1 cellular context compared by ENCODE assay signal in genomic region chr16:1678500-1679098, GRCh38.
A peak's percentile ranks its signal among the peaks of the same experiment; 100 is the strongest.
TF ChIP-seq lines count a peak whose summit lies in the region.

No MANE protein-coding gene starts in this region.

TF ChIP-seq in K562, 482 proteins besides CTCF, POLR2A, EP300 and RAD21 (continued from another document and continues in another):
- TF ChIP-seq, protein P1, sequence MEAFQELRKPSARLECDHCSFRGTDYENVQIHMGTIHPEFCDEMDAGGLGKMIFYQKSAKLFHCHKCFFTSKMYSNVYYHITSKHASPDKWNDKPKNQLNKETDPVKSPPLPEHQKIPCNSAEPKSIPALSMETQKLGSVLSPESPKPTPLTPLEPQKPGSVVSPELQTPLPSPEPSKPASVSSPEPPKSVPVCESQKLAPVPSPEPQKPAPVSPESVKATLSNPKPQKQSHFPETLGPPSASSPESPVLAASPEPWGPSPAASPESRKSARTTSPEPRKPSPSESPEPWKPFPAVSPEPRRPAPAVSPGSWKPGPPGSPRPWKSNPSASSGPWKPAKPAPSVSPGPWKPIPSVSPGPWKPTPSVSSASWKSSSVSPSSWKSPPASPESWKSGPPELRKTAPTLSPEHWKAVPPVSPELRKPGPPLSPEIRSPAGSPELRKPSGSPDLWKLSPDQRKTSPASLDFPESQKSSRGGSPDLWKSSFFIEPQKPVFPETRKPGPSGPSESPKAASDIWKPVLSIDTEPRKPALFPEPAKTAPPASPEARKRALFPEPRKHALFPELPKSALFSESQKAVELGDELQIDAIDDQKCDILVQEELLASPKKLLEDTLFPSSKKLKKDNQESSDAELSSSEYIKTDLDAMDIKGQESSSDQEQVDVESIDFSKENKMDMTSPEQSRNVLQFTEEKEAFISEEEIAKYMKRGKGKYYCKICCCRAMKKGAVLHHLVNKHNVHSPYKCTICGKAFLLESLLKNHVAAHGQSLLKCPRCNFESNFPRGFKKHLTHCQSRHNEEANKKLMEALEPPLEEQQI (IDR thresholded peaks at IDR 0.05) = no peak
- TF ChIP-seq NFE2 (IDR thresholded peaks at IDR 0.05; ENCODE audit: low read depth) (peak; percentile 29; the same call in 1 of the 2 replicates), NR4A1 (CRISPR knock-in tag; IDR thresholded peaks at IDR 0.05) (no peak), NR4A1 (tag; IDR thresholded peaks at IDR 0.05) (no peak), CBFA2T2 (conservative IDR thresholded peaks at IDR 0.05) (no peak), BRD9 (IDR thresholded peaks at IDR 0.05; ENCODE audit: low read depth, partially characterized antibody) (no peak), ZNF253 (CRISPR knock-in tag; conservative IDR thresholded peaks at IDR 0.05) (no peak), NR3C1 (CRISPR knock-in tag; IDR thresholded peaks at IDR 0.05) (no peak), BHLHE40 (IDR thresholded peaks at IDR 0.05; ENCODE audit: low read length) (no peak), ZSCAN32 (CRISPR knock-in tag; IDR thresholded peaks at IDR 0.05) (no peak), ZNF785 (CRISPR knock-in tag; IDR thresholded peaks at IDR 0.05) (no peak), MTA2 (IDR thresholded peaks at IDR 0.05; ENCODE audit: low read depth) (no peak), SOX6 (IDR thresholded peaks at IDR 0.05) (no peak), HNRNPK (IDR thresholded peaks at IDR 0.05; ENCODE audit: low read depth, low read length, poor library complexity, severe bottlenecking) (peak; percentile 91), HNRNPL (IDR thresholded peaks at IDR 0.05; ENCODE audit: low read depth, low read length) (peak; percentile 73), ZNF583 (CRISPR knock-in tag; IDR thresholded peaks at IDR 0.05) (no peak), MYC (IDR thresholded peaks at IDR 0.05; ENCODE audit: low read depth, low read length) (no peak), MYC (CRISPR knock-in tag; IDR thresholded peaks at IDR 0.05; ENCODE audit: borderline replicate concordance, low read depth) (no peak), EP400 (IDR thresholded peaks at IDR 0.05) (peak; percentile 59; the same call in 1 of the 2 replicates), KLF16 (IDR thresholded peaks at IDR 0.05) (no peak), BRF2 (IDR thresholded peaks at IDR 0.05; ENCODE audit: borderline replicate concordance, insufficient read depth, insufficient read length) (no peak), TCFL5 (CRISPR knock-in tag; conservative IDR thresholded peaks at IDR 0.05) (no peak), RUNX1 (IDR thresholded peaks at IDR 0.05; ENCODE audit: low read depth) (no peak), SMC3 (conservative IDR thresholded peaks at IDR 0.05; ENCODE audit: insufficient read depth, low read depth, low read length) (0 out of 2 replicates have a peak, but pooled peaks have one; percentile 3), ARNT (IDR thresholded peaks at IDR 0.05) (no peak), SP1 (CRISPR knock-in tag; IDR thresholded peaks at IDR 0.05) (no peak), TEAD1 (CRISPR knock-in tag; IDR thresholded peaks at IDR 0.05) (no peak), MECOM (CRISPR knock-in tag; IDR thresholded peaks at IDR 0.05) (no peak), SFPQ (IDR thresholded peaks at IDR 0.05; ENCODE audit: low read depth, low read length) (no peak), ZSCAN29 (IDR thresholded peaks at IDR 0.05) (no peak), ZKSCAN1 (IDR thresholded peaks at IDR 0.05; ENCODE audit: low read depth, low read length) (no peak), KDM5B (IDR thresholded peaks at IDR 0.05; ENCODE audit: insufficient replicate concordance, low read depth, low read length) (peak; percentile 5), ZBTB33 (CRISPR knock-in tag; IDR thresholded peaks at IDR 0.05) (no peak), SMARCA4 (IDR thresholded peaks at IDR 0.05) (no peak), MAZ (CRISPR knock-in tag; conservative IDR thresholded peaks at IDR 0.05 in 1 of 2, IDR thresholded peaks at IDR 0.05 in 1 of 2) (peak in 1 of 2 experiments; percentile 60; a peak in 3 of 4 replicates), ZNF79 (CRISPR knock-in tag; IDR thresholded peaks at IDR 0.05; ENCODE audit: low read depth) (no peak), CXXC5 (CRISPR knock-in tag; IDR thresholded peaks at IDR 0.05) (no peak), GABPB2 (CRISPR knock-in tag; conservative IDR thresholded peaks at IDR 0.05) (no peak), HMGN3 (IDR thresholded peaks at IDR 0.05; ENCODE audit: borderline replicate concordance, extremely low read depth, insufficient read length, low read depth, low read length) (no peak), ZNF551 (CRISPR knock-in tag; IDR thresholded peaks at IDR 0.05) (no peak), ILF3 (IDR thresholded peaks at IDR 0.05; ENCODE audit: borderline replicate concordance) (no peak), ZNF133 (CRISPR knock-in tag; IDR thresholded peaks at IDR 0.05) (no peak), NFIC (IDR thresholded peaks at IDR 0.05) (peak; percentile 46; the same call in 1 of the 2 replicates), SAFB (IDR thresholded peaks at IDR 0.05; ENCODE audit: borderline replicate concordance, low read depth, low read length) (peak; percentile 90), MEIS2 (IDR thresholded peaks at IDR 0.05; ENCODE audit: partially characterized antibody) (no peak), MAFK (IDR thresholded peaks at IDR 0.05; ENCODE audit: low read length) (peak; percentile 89), REST (CRISPR knock-in tag; IDR thresholded peaks at IDR 0.05; ENCODE audit: low read depth) (no peak), ZNF644 (tag; IDR thresholded peaks at IDR 0.05; ENCODE audit: low read depth) (no peak), NFYB (IDR thresholded peaks at IDR 0.05; ENCODE audit: extremely low read depth, insufficient read length) (no peak), NR2C1 (IDR thresholded peaks at IDR 0.05) (no peak), NR2C1 (tag; IDR thresholded peaks at IDR 0.05) (no peak)
- TF ChIP-seq, protein P2, sequence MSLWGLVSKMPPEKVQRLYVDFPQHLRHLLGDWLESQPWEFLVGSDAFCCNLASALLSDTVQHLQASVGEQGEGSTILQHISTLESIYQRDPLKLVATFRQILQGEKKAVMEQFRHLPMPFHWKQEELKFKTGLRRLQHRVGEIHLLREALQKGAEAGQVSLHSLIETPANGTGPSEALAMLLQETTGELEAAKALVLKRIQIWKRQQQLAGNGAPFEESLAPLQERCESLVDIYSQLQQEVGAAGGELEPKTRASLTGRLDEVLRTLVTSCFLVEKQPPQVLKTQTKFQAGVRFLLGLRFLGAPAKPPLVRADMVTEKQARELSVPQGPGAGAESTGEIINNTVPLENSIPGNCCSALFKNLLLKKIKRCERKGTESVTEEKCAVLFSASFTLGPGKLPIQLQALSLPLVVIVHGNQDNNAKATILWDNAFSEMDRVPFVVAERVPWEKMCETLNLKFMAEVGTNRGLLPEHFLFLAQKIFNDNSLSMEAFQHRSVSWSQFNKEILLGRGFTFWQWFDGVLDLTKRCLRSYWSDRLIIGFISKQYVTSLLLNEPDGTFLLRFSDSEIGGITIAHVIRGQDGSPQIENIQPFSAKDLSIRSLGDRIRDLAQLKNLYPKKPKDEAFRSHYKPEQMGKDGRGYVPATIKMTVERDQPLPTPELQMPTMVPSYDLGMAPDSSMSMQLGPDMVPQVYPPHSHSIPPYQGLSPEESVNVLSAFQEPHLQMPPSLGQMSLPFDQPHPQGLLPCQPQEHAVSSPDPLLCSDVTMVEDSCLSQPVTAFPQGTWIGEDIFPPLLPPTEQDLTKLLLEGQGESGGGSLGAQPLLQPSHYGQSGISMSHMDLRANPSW (CRISPR knock-in tag; IDR thresholded peaks at IDR 0.05) = no peak
- TF ChIP-seq, protein P3, sequence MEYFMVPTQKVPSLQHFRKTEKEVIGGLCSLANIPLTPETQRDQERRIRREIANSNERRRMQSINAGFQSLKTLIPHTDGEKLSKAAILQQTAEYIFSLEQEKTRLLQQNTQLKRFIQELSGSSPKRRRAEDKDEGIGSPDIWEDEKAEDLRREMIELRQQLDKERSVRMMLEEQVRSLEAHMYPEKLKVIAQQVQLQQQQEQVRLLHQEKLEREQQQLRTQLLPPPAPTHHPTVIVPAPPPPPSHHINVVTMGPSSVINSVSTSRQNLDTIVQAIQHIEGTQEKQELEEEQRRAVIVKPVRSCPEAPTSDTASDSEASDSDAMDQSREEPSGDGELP (CRISPR knock-in tag; IDR thresholded peaks at IDR 0.05; ENCODE audit: borderline replicate concordance) = no peak
- TF ChIP-seq, protein P4, sequence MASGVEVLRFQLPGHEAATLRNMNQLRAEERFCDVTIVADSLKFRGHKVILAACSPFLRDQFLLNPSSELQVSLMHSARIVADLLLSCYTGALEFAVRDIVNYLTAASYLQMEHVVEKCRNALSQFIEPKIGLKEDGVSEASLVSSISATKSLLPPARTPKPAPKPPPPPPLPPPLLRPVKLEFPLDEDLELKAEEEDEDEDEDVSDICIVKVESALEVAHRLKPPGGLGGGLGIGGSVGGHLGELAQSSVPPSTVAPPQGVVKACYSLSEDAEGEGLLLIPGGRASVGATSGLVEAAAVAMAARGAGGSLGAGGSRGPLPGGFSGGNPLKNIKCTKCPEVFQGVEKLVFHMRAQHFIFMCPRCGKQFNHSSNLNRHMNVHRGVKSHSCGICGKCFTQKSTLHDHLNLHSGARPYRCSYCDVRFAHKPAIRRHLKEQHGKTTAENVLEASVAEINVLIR (CRISPR knock-in tag; IDR thresholded peaks at IDR 0.05) = no peak
- TF ChIP-seq, protein P5, sequence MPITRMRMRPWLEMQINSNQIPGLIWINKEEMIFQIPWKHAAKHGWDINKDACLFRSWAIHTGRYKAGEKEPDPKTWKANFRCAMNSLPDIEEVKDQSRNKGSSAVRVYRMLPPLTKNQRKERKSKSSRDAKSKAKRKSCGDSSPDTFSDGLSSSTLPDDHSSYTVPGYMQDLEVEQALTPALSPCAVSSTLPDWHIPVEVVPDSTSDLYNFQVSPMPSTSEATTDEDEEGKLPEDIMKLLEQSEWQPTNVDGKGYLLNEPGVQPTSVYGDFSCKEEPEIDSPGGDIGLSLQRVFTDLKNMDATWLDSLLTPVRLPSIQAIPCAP (CRISPR knock-in tag; IDR thresholded peaks at IDR 0.05; ENCODE audit: borderline replicate concordance) = no peak
- TF ChIP-seq, protein P6, sequence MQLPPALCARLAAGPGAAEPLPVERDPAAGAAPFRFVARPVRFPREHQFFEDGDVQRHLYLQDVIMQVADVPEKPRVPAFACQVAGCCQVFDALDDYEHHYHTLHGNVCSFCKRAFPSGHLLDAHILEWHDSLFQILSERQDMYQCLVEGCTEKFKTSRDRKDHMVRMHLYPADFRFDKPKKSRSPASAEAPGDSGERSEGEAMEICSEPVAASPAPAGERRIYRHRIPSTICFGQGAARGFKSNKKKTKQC (CRISPR knock-in tag; IDR thresholded peaks at IDR 0.05) = no peak
